24 cellular contexts compared by ENCODE assay signal in genomic region chr3:177429772-177430171, GRCh38.
"Had no signal": no experiment of that assay in that cellular context is flagged by ENCODE, and none has a peak within 500 bp of the region (broad histone marks: within the 10 kb centered on the region; RNA-seq: fewer than 3 reads in every experiment).

No MANE protein-coding gene starts in this region.

- H3K27ac ChIP-seq: esophagus squamous epithelium, parathyroid adenoma, prostate gland, right atrium auricular region, stomach, tibial artery had no signal

- DNase-seq: cortex of kidney; effector memory CD8-positive, alpha-beta T cell; erythroblast; esophagus squamous epithelium; foreskin melanocyte; glutamatergic neuron; heart right ventricle; hippocampal formation; mucosa of descending colon; naive B cell; stimulated activated CD4-positive, alpha-beta T cell treated with anti-CD3 and anti-CD28 coated beads, Interleukin-12 subunit alpha, Interleukin-12 subunit beta, amount 100 ng/mL, for 4 hours; stimulated activated CD4-positive, alpha-beta T cell treated with anti-CD3 and anti-CD28 coated beads, Interleukin-1b, Interleukin-23, amount 100 ng/mL, for 48 hours; stimulated activated CD4-positive, alpha-beta T cell treated with anti-CD3 and anti-CD28 coated beads, Interleukin-4, amount 100 ng/mL, for 1 hour; stimulated activated CD8-positive, alpha-beta memory T cell treated with anti-CD3 and anti-CD28 coated beads, Interleukin-4, amount 100 ng/mL, for 48 hours; stimulated activated naive CD4-positive, alpha-beta T cell treated with Interleukin-2 at 50 U/mL for 16 hours; stomach; tibial artery had no signal

- H3K9me3 ChIP-seq: esophagus squamous epithelium, heart right ventricle, mucosa of descending colon, prostate gland, right atrium auricular region, stomach, tibial artery had no signal

- ATAC-seq: effector memory CD8-positive, alpha-beta T cell; mucosa of descending colon; natural killer cell treated with Interleukin-12 subunit alpha and Interleukin-12 subunit beta and Interleukin-15 and Interleukin-18, amount 100 ng/mL, for 72 hours had no signal

- H3K36me3 ChIP-seq: esophagus squamous epithelium, heart right ventricle, neural progenitor cell, prostate gland, right atrium auricular region, stomach, tibial artery had no signal

- H3K4me1 ChIP-seq: esophagus squamous epithelium, parathyroid adenoma, tibial artery had no signal

- H3K4me3 ChIP-seq: esophagus squamous epithelium, heart right ventricle, lung, mucosa of descending colon, neural progenitor cell, prostate gland, right atrium auricular region, smooth muscle cell, stomach, tibial artery had no signal

- H3K27me3 ChIP-seq: esophagus squamous epithelium, heart right ventricle, neural progenitor cell, right atrium auricular region, stomach, tibial artery had no signal
